8 cellular contexts compared by ENCODE assay signal in the genomic region with DNA sequence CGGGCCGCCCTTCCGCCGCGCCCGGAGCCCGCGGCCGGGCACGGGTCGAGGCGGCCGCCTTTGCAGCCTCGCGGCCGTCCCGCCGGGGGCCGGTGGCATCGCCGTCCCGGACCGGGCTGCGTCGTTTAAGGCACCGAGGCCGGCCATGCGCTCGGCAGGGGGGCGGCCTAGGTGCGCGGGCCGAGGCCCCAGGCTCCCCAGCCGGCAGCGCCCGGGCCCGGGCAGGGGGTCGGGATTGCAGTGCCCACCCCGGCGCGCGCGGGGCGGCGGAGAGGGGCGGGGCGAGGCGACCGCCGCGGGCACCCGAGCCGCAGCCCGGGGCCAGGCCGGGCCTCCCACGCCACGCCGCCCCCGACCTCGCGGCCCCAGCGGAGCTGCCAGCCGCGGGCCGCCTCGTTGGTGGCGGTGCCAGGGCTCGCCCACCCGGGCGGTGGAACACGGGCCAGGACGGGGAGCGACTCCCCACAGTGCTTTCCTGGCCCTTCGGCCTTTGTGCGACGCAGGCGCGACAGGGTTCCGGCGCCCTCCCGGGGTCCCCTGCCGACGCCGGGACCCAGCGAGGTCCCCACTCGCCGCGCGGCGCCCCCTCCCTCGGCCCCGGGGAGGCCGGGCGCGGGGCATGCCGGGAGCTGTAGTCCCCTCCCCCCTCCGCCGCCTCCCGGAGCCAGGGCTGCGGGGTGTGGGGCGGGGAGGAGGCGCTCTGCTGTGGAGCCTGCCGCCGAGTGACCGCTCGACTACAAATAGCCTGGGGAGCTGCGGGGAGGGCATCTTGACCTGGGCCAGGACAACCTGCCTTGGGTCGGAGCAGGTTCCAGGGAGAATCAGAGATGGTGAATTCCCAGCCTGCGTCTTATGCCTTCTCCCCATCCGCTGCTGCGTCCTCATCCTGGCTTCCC.
DNase-seq lines count a peak whose midpoint lies in the region; ATAC-seq and TF ChIP-seq lines count a peak whose summit lies in the region.

No MANE protein-coding gene starts in this region.

- H3K9me3 ChIP-seq in mucosa of stomach (ENCODE audit: control insufficient read depth, low read length) = no peaks in the 10 kb centered on the region

- DNase-seq in AML-193 (lab: John Stamatoyannopoulos, UW) = peak; percentile 17 to 26
- peak; percentile 68 for DNase-seq in NCI-H774 (lab: John Stamatoyannopoulos, UW)
- peak; percentile 68 for DNase-seq in activated T-cell treated with anti-CD3 and anti-CD28 coated beads for 4 hours
- DNase-seq in erythroblast (lab: John Stamatoyannopoulos, UW) = peak; percentile 75 to 86
- DNase-seq in stimulated activated CD8-positive, alpha-beta memory T cell treated with anti-CD3 and anti-CD28 coated beads, Interleukin-7, amount 100 ng/mL, for 1 hour (ENCODE audit: low read depth in 2 of 2) = peak; percentile 41 to 46

- peak overlapping the region; percentile 63 for H3K9ac ChIP-seq in mucosa of stomach (ENCODE audit: low read length)

- TF ChIP-seq POLR2A in erythroblast (IDR thresholded peaks at IDR 0.05; ENCODE audit: low read length) = no peak

- peaks cover 13% of the 10 kb centered on the region for H3K4me1 ChIP-seq in mucosa of stomach (ENCODE audit: control insufficient read depth, insufficient read depth, low read length)

- peak overlapping the region; percentile 69 for H3K4me3 ChIP-seq in mucosa of stomach (ENCODE audit: low read length)

- ATAC-seq in GM18909 (IDR thresholded peaks at IDR 0.05; ENCODE audit: poor library complexity, unreplicated experiment) (peak; percentile 76), HG03135 (IDR thresholded peaks at IDR 0.05; ENCODE audit: unreplicated experiment) (peak; percentile 71)

- H3K36me3 ChIP-seq in mucosa of stomach (ENCODE audit: control insufficient read depth, insufficient read depth, low read length) = peaks cover 10% of the 10 kb centered on the region

- no peaks in the 10 kb centered on the region for H3K27me3 ChIP-seq in mucosa of stomach (ENCODE audit: control insufficient read depth, insufficient read depth, low read length)

Comparison
In these comparisons a context has a peak if more than half of its experiments do, and no peak if none do; other contexts are left out.
1. Peak in every context shown above with its lines: DNase-seq, ATAC-seq and H3K4me3 ChIP-seq.
2. DNase-seq: peak in every context shown above with its lines; median percentile 80 in erythroblast; 68 in NCI-H774; 68 in activated T-cell treated with anti-CD3 and anti-CD28 coated beads for 4 hours; 44 in stimulated activated CD8-positive, alpha-beta memory T cell treated with anti-CD3 and anti-CD28 coated beads, Interleukin-7, amount 100 ng/mL, for 1 hour; 22 in AML-193.